In genomic region chr6:170211404-170212025, GRCh38 we compare ENCODE assay signal across 26 cellular contexts.
DNase-seq lines count a peak whose midpoint lies in the region; TF ChIP-seq lines count a peak whose summit lies in the region.
"Had no signal": no experiment of that assay in that cellular context is flagged by ENCODE, and none has a peak within 500 bp of the region (broad histone marks: within the 10 kb centered on the region; RNA-seq: fewer than 3 reads in every experiment).

No MANE protein-coding gene starts in this region.

- no peak overlapping the region for H3K27ac ChIP-seq in prostate gland
- H3K27ac ChIP-seq in hepatocyte: no peak overlapping the region
- H3K27ac ChIP-seq: A549, foreskin keratinocyte, lower lobe of right lung, neutrophil, RWPE1, upper lobe of left lung had no signal

- H3K4me1 Mint-ChIP-seq in activated CD4-positive, alpha-beta T cell treated with anti-CD3 and anti-CD28 coated beads, Interleukin-2, amount 10 ng/mL, durations not matched to agents 7 days and 5 days: no peaks in the 10 kb centered on the region
- H3K4me1 Mint-ChIP-seq in activated CD4-positive, alpha-beta memory T cell treated with anti-CD3 and anti-CD28 coated beads for 36 hours (ENCODE audit: low read depth): no peaks in the 10 kb centered on the region
- no peaks in the 10 kb centered on the region for H3K4me1 Mint-ChIP-seq in endothelial cell (ENCODE audit: unreplicated experiment)
- H3K4me1 Mint-ChIP-seq: activated naive CD4-positive, alpha-beta T cell treated with anti-CD3 and anti-CD28 coated beads, Interleukin-2, amount 50 U/mL, for 24 hours had no signal

- no peak for TF ChIP-seq POLR2A in prostate gland (IDR thresholded peaks at IDR 0.05)

- POLR2A ChIA-PET in activated CD4-positive, alpha-beta T cell treated with anti-CD3 and anti-CD28 coated beads, Interleukin-2, amount 10 ng/mL, durations not matched to agents 7 days and 5 days (lab: Charles Lee): no interaction called here
- POLR2A ChIA-PET in activated CD4-positive, alpha-beta memory T cell treated with anti-CD3 and anti-CD28 coated beads for 36 hours (lab: Charles Lee): no interaction called here

- H3K9me2 ChIP-seq in hepatocyte (replicated peaks; ENCODE audit: insufficient read depth): no peaks in the 10 kb centered on the region

- TF ChIP-seq CTCF in endothelial cell (IDR thresholded peaks at IDR 0.05; ENCODE audit: unreplicated experiment): no peak
- no peak for TF ChIP-seq CTCF in prostate gland (IDR thresholded peaks at IDR 0.05)
- TF ChIP-seq CTCF in hepatocyte (IDR thresholded peaks at IDR 0.05; ENCODE audit: poor library complexity): no peak

- WGBS in prostate gland: 76% methylated on average over 14 of the region's 14 CpGs
- 87% methylated on average over 14 of the region's 14 CpGs for WGBS in hepatocyte (ENCODE audit: low lambda C conversion rate, missing lambda C conversion rate)

- H3K27ac Mint-ChIP-seq in activated CD4-positive, alpha-beta T cell treated with anti-CD3 and anti-CD28 coated beads, Interleukin-2, amount 10 ng/mL, durations not matched to agents 7 days and 5 days: no peak overlapping the region
- H3K27ac Mint-ChIP-seq in activated CD4-positive, alpha-beta memory T cell treated with anti-CD3 and anti-CD28 coated beads for 36 hours: no peak overlapping the region
- no peak overlapping the region for H3K27ac Mint-ChIP-seq in endothelial cell (ENCODE audit: unreplicated experiment)
- H3K27ac Mint-ChIP-seq: activated naive CD4-positive, alpha-beta T cell treated with anti-CD3 and anti-CD28 coated beads, Interleukin-2, amount 50 U/mL, for 24 hours had no signal

- no peaks in the 10 kb centered on the region for H4K20me1 ChIP-seq in hepatocyte (ENCODE audit: insufficient read depth, poor library complexity, severe bottlenecking)

- peaks cover 4% of the 10 kb centered on the region for H3K36me3 Mint-ChIP-seq in activated CD4-positive, alpha-beta T cell treated with anti-CD3 and anti-CD28 coated beads, Interleukin-2, amount 10 ng/mL, durations not matched to agents 7 days and 5 days (ENCODE audit: low read depth)
- no peaks in the 10 kb centered on the region for H3K36me3 Mint-ChIP-seq in activated CD4-positive, alpha-beta memory T cell treated with anti-CD3 and anti-CD28 coated beads for 36 hours
- H3K36me3 Mint-ChIP-seq in endothelial cell (ENCODE audit: low read depth, unreplicated experiment): peaks cover 8% of the 10 kb centered on the region
- H3K36me3 Mint-ChIP-seq: activated naive CD4-positive, alpha-beta T cell treated with anti-CD3 and anti-CD28 coated beads, Interleukin-2, amount 50 U/mL, for 24 hours had no signal

- H3K4me1 ChIP-seq in prostate gland (replicated peaks) (no peaks in the 10 kb centered on the region), hepatocyte (ENCODE audit: insufficient read depth) (no peaks in the 10 kb centered on the region)
- H3K4me1 ChIP-seq: A549, BE2C, foreskin keratinocyte, lower lobe of right lung, upper lobe of left lung had no signal

- H3K9me3 ChIP-seq in prostate gland: no peaks in the 10 kb centered on the region
- no peaks in the 10 kb centered on the region for H3K9me3 ChIP-seq in hepatocyte (ENCODE audit: low read depth)
- H3K9me3 ChIP-seq: A549, BE2C, lower lobe of right lung, neutrophil, upper lobe of left lung had no signal

- intact Hi-C loops in activated CD4-positive, alpha-beta memory T cell treated with anti-CD3 and anti-CD28 coated beads for 36 hours (cut with micrococcal nuclease): no loop called here
- intact Hi-C loops in prostate gland (cut with DNase I): no loop called here

- peaks cover 9% of the 10 kb centered on the region for H3K9me3 Mint-ChIP-seq in activated CD4-positive, alpha-beta T cell treated with anti-CD3 and anti-CD28 coated beads, Interleukin-2, amount 10 ng/mL, durations not matched to agents 7 days and 5 days
- no peaks in the 10 kb centered on the region for H3K9me3 Mint-ChIP-seq in activated CD4-positive, alpha-beta memory T cell treated with anti-CD3 and anti-CD28 coated beads for 36 hours
- no peaks in the 10 kb centered on the region for H3K9me3 Mint-ChIP-seq in endothelial cell (ENCODE audit: unreplicated experiment)
- H3K9me3 Mint-ChIP-seq: activated naive CD4-positive, alpha-beta T cell treated with anti-CD3 and anti-CD28 coated beads, Interleukin-2, amount 50 U/mL, for 24 hours had no signal

- H3K27me3 ChIP-seq in prostate gland (replicated peaks; ENCODE audit: insufficient read depth): no peaks in the 10 kb centered on the region
- H3K27me3 ChIP-seq in hepatocyte: no peaks in the 10 kb centered on the region
- H3K27me3 ChIP-seq: BE2C, foreskin keratinocyte, neutrophil had no signal

- H3K36me3 ChIP-seq in prostate gland (no peaks in the 10 kb centered on the region), hepatocyte (replicated peaks; ENCODE audit: insufficient read depth, low read depth) (no peaks in the 10 kb centered on the region)
- H3K36me3 ChIP-seq: BE2C, lower lobe of right lung, neutrophil, upper lobe of left lung had no signal

- CTCF ChIA-PET in activated CD4-positive, alpha-beta T cell treated with anti-CD3 and anti-CD28 coated beads, Interleukin-2, amount 10 ng/mL, durations not matched to agents 7 days and 5 days (lab: Charles Lee): no interaction called here
- CTCF ChIA-PET in activated CD4-positive, alpha-beta memory T cell treated with anti-CD3 and anti-CD28 coated beads for 36 hours (lab: Charles Lee): no interaction called here

- H3K27me3 Mint-ChIP-seq in activated CD4-positive, alpha-beta T cell treated with anti-CD3 and anti-CD28 coated beads, Interleukin-2, amount 10 ng/mL, durations not matched to agents 7 days and 5 days: no peaks in the 10 kb centered on the region
- no peaks in the 10 kb centered on the region for H3K27me3 Mint-ChIP-seq in activated CD4-positive, alpha-beta memory T cell treated with anti-CD3 and anti-CD28 coated beads for 36 hours
- peaks cover 9% of the 10 kb centered on the region for H3K27me3 Mint-ChIP-seq in endothelial cell (ENCODE audit: unreplicated experiment)
- H3K27me3 Mint-ChIP-seq: activated naive CD4-positive, alpha-beta T cell treated with anti-CD3 and anti-CD28 coated beads, Interleukin-2, amount 50 U/mL, for 24 hours had no signal

- no peaks in the 10 kb centered on the region for H3K79me2 ChIP-seq in hepatocyte

- H3K4me3 ChIP-seq in prostate gland (no peak overlapping the region), hepatocyte (no peak overlapping the region)
- H3K4me3 ChIP-seq: A549, lower lobe of right lung, upper lobe of left lung had no signal

- H3K4me3 Mint-ChIP-seq in activated CD4-positive, alpha-beta T cell treated with anti-CD3 and anti-CD28 coated beads, Interleukin-2, amount 10 ng/mL, durations not matched to agents 7 days and 5 days: no peak overlapping the region
- no peak overlapping the region for H3K4me3 Mint-ChIP-seq in activated CD4-positive, alpha-beta memory T cell treated with anti-CD3 and anti-CD28 coated beads for 36 hours
- H3K4me3 Mint-ChIP-seq in endothelial cell (ENCODE audit: unreplicated experiment): no peak overlapping the region
- H3K4me3 Mint-ChIP-seq: activated naive CD4-positive, alpha-beta T cell treated with anti-CD3 and anti-CD28 coated beads, Interleukin-2, amount 50 U/mL, for 24 hours had no signal

- DNase-seq in activated CD4-positive, alpha-beta T cell treated with anti-CD3 and anti-CD28 coated beads, Interleukin-2, amount 10 ng/mL, durations not matched to agents 7 days and 5 days: peak; percentile 4
- DNase-seq in activated CD4-positive, alpha-beta T cell treated with anti-CD3 and anti-CD28 coated beads, Interleukin-2, amount 50 U/mL, for 1 hour: no peak
- DNase-seq in activated CD4-positive, alpha-beta memory T cell treated with anti-CD3 and anti-CD28 coated beads for 36 hours: peak; percentile 2
- DNase-seq in endothelial cell (ENCODE audit: low spot score) (peak; percentile 2), prostate gland (ENCODE audit: low spot score) (peak; percentile 3), hepatocyte (ENCODE audit: low spot score) (no peak), NCI-H774 (lab: John Stamatoyannopoulos, UW) (no peak)
- DNase-seq in activated CD4-positive, CD25-positive, alpha-beta regulatory T cell (lab: John Stamatoyannopoulos, UW): no peak
- DNase-seq: anterior cingulate cortex; BE2C; caudate nucleus; effector CD4-positive, alpha-beta T cell; erythroblast; foreskin keratinocyte; hippocampal formation; KBM-7; lower lobe of right lung; NCI-H1694; NCI-H526; retina; T1000 had no signal

- H3K4me2 ChIP-seq in hepatocyte: no peak overlapping the region
- H3K4me2 ChIP-seq: A549 had no signal

- H2AFZ ChIP-seq in hepatocyte: no peak overlapping the region

Comparison
In these comparisons a context has a peak if more than half of its experiments do, and no peak if none do; other contexts are left out.
1. DNase-seq: peak in activated CD4-positive, alpha-beta T cell treated with anti-CD3 and anti-CD28 coated beads, Interleukin-2, amount 10 ng/mL, durations not matched to agents 7 days and 5 days (single experiment), activated CD4-positive, alpha-beta memory T cell treated with anti-CD3 and anti-CD28 coated beads for 36 hours (single experiment), endothelial cell (single experiment) and prostate gland (single experiment); none in activated CD4-positive, alpha-beta T cell treated with anti-CD3 and anti-CD28 coated beads, Interleukin-2, amount 50 U/mL, for 1 hour (single experiment), activated CD4-positive, CD25-positive, alpha-beta regulatory T cell (0 of 4), hepatocyte (single experiment) and NCI-H774 (single experiment).